Comparison of ENCODE assay signal across 1 cellular context in the genomic region with DNA sequence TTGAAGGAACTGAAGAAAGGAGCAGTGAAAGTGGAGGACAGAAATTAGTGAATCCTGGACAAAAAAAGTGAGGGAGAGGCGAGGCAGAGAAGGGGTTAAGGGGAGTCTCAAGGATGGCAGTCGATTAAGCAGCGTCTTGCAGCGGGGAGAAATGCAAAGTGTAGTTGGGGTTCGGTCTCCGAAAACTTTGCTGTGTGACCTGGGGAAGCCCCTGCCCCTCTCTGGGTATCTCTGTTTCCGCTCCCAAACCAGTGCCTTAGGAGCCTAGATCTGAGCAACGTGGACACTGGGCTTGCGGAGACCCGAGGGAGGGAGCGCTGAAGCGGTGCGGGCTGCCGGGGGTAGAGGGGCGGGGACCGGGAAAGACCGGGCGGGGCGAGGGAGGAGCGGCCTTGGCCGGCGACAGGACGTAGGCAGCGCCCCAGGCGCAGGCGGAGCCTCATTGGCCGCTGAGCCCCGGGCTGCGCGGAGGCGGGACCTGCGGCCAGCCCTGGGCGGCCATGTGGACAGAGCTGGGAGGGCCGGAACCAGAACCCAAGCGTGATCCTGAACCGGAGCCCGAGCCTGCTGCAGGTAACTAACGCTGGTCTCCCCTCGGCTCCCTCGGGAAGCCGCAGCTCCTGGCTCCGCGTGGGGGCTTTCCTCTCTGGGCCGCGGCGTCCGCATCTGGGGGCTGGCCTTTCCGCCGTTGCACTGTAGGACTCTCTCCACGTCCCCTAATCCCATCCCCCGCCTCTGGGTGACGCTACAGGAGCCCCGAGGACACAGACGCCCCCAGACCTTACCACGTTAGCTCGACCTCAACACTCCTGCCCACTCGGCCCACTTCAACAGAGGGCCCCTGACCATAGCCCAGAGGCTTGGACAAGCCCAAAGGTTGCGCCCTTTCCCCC.
TF ChIP-seq lines count a peak whose summit lies in the region.

A gene (plus strand): TSS at position 468 of the 893 bp plus-strand sequence. CDS start 3,047 bp downstream, outside the sequence.

TF ChIP-seq in HepG2, 621 proteins besides CTCF, POLR2A, EP300 and RAD21 (continued from another document and continues in another):
- TF ChIP-seq, protein P1, sequence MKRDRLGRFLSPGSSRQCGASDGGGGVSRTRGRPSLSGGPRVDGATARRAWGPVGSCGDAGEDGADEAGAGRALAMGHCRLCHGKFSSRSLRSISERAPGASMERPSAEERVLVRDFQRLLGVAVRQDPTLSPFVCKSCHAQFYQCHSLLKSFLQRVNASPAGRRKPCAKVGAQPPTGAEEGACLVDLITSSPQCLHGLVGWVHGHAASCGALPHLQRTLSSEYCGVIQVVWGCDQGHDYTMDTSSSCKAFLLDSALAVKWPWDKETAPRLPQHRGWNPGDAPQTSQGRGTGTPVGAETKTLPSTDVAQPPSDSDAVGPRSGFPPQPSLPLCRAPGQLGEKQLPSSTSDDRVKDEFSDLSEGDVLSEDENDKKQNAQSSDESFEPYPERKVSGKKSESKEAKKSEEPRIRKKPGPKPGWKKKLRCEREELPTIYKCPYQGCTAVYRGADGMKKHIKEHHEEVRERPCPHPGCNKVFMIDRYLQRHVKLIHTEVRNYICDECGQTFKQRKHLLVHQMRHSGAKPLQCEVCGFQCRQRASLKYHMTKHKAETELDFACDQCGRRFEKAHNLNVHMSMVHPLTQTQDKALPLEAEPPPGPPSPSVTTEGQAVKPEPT (CRISPR knock-in tag; IDR thresholded peaks at IDR 0.05; ENCODE audit: low read depth) = no peak; the same call in 1 of the 2 replicates
- TF ChIP-seq ZNF230 (CRISPR knock-in tag; IDR thresholded peaks at IDR 0.05) (no peak; the same call in 1 of the 2 replicates), ZNF629 (CRISPR knock-in tag; conservative IDR thresholded peaks at IDR 0.05) (no peak), ZNF569 (CRISPR knock-in tag; IDR thresholded peaks at IDR 0.05; ENCODE audit: borderline replicate concordance) (no peak), CENPT (CRISPR knock-in tag; IDR thresholded peaks at IDR 0.05; ENCODE audit: low read depth) (no peak), FOXK2 (IDR thresholded peaks at IDR 0.05) (no peak), JUNB (CRISPR knock-in tag; IDR thresholded peaks at IDR 0.05; ENCODE audit: borderline replicate concordance) (no peak), ZNF12 (CRISPR knock-in tag; IDR thresholded peaks at IDR 0.05) (no peak), YY1 (IDR thresholded peaks at IDR 0.05; ENCODE audit: insufficient read depth, insufficient replicate concordance, low read depth, low read length) (peak; percentile 72), ZNF607 (CRISPR knock-in tag; IDR thresholded peaks at IDR 0.05; ENCODE audit: borderline replicate concordance) (peak; percentile 37; the same call in 1 of the 2 replicates), MAFG (CRISPR knock-in tag; IDR thresholded peaks at IDR 0.05) (no peak), GZF1 (CRISPR knock-in tag; IDR thresholded peaks at IDR 0.05) (peak; percentile 72; the same call in 1 of the 2 replicates), ZNF709 (CRISPR knock-in tag; IDR thresholded peaks at IDR 0.05) (peak; percentile 92; the same call in 1 of the 2 replicates), RFXANK (CRISPR knock-in tag; IDR thresholded peaks at IDR 0.05) (0 out of 2 replicates have a peak, but pooled peaks have one; percentile 41), KLF12 (CRISPR knock-in tag; IDR thresholded peaks at IDR 0.05; ENCODE audit: borderline replicate concordance) (peak; percentile 84), NR2F1 (CRISPR knock-in tag; IDR thresholded peaks at IDR 0.05) (no peak), AKAP8 (CRISPR knock-in tag; IDR thresholded peaks at IDR 0.05) (peak; percentile 68; the same call in 1 of the 2 replicates), STAG1 (CRISPR knock-in tag; IDR thresholded peaks at IDR 0.05) (0 out of 2 replicates have a peak, but pooled peaks have one; percentile 2), ATAD3A (CRISPR knock-in tag; IDR thresholded peaks at IDR 0.05) (no peak), TCF12 (IDR thresholded peaks at IDR 0.05) (no peak), TCF12 (CRISPR knock-in tag; IDR thresholded peaks at IDR 0.05) (no peak), ZNF136 (CRISPR knock-in tag; IDR thresholded peaks at IDR 0.05; ENCODE audit: low read depth) (0 out of 2 replicates have a peak, but pooled peaks have one; percentile 65), HNRNPUL1 (IDR thresholded peaks at IDR 0.05; ENCODE audit: low read depth, low read length) (no peak), RAD51 (IDR thresholded peaks at IDR 0.05; ENCODE audit: borderline replicate concordance) (no peak), MTA3 (CRISPR knock-in tag; IDR thresholded peaks at IDR 0.05) (no peak), KDM3A (CRISPR knock-in tag; IDR thresholded peaks at IDR 0.05; ENCODE audit: low read depth) (no peak), ZNF720 (CRISPR knock-in tag; IDR thresholded peaks at IDR 0.05) (no peak), HCFC1 (IDR thresholded peaks at IDR 0.05; ENCODE audit: low read depth, low read length) (no peak), ZNF614 (CRISPR knock-in tag; IDR thresholded peaks at IDR 0.05; ENCODE audit: borderline replicate concordance) (no peak), MBD4 (IDR thresholded peaks at IDR 0.05; ENCODE audit: borderline replicate concordance, low read length) (no peak), TBP (CRISPR knock-in tag; IDR thresholded peaks at IDR 0.05) (no peak), ELF3 (CRISPR knock-in tag; IDR thresholded peaks at IDR 0.05) (0 out of 2 replicates have a peak, but pooled peaks have one; percentile 8), GATAD2A (CRISPR knock-in tag; IDR thresholded peaks at IDR 0.05) (peak; percentile 15; the same call in 1 of the 2 replicates), ZBTB20 (CRISPR knock-in tag; IDR thresholded peaks at IDR 0.05; ENCODE audit: borderline replicate concordance, low read depth) (peak; percentile 72; the same call in 1 of the 2 replicates), AGO1 (IDR thresholded peaks at IDR 0.05; ENCODE audit: low read depth, low read length, poor library complexity, severe bottlenecking) (peak; percentile 36)
- TF ChIP-seq, protein P2, sequence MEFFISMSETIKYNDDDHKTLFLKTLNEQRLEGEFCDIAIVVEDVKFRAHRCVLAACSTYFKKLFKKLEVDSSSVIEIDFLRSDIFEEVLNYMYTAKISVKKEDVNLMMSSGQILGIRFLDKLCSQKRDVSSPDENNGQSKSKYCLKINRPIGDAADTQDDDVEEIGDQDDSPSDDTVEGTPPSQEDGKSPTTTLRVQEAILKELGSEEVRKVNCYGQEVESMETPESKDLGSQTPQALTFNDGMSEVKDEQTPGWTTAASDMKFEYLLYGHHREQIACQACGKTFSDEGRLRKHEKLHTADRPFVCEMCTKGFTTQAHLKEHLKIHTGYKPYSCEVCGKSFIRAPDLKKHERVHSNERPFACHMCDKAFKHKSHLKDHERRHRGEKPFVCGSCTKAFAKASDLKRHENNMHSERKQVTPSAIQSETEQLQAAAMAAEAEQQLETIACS (CRISPR knock-in tag; IDR thresholded peaks at IDR 0.05) = peak; percentile 45
- TF ChIP-seq, protein P3, sequence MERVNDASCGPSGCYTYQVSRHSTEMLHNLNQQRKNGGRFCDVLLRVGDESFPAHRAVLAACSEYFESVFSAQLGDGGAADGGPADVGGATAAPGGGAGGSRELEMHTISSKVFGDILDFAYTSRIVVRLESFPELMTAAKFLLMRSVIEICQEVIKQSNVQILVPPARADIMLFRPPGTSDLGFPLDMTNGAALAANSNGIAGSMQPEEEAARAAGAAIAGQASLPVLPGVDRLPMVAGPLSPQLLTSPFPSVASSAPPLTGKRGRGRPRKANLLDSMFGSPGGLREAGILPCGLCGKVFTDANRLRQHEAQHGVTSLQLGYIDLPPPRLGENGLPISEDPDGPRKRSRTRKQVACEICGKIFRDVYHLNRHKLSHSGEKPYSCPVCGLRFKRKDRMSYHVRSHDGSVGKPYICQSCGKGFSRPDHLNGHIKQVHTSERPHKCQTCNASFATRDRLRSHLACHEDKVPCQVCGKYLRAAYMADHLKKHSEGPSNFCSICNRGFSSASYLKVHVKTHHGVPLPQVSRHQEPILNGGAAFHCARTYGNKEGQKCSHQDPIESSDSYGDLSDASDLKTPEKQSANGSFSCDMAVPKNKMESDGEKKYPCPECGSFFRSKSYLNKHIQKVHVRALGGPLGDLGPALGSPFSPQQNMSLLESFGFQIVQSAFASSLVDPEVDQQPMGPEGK (CRISPR knock-in tag; IDR thresholded peaks at IDR 0.05) = peak; percentile 83
- TF ChIP-seq, protein P4, sequence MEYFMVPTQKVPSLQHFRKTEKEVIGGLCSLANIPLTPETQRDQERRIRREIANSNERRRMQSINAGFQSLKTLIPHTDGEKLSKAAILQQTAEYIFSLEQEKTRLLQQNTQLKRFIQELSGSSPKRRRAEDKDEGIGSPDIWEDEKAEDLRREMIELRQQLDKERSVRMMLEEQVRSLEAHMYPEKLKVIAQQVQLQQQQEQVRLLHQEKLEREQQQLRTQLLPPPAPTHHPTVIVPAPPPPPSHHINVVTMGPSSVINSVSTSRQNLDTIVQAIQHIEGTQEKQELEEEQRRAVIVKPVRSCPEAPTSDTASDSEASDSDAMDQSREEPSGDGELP (IDR thresholded peaks at IDR 0.05; ENCODE audit: borderline replicate concordance, low read depth) = peak; percentile 57; the same call in 1 of the 2 replicates
- TF ChIP-seq, protein P5, sequence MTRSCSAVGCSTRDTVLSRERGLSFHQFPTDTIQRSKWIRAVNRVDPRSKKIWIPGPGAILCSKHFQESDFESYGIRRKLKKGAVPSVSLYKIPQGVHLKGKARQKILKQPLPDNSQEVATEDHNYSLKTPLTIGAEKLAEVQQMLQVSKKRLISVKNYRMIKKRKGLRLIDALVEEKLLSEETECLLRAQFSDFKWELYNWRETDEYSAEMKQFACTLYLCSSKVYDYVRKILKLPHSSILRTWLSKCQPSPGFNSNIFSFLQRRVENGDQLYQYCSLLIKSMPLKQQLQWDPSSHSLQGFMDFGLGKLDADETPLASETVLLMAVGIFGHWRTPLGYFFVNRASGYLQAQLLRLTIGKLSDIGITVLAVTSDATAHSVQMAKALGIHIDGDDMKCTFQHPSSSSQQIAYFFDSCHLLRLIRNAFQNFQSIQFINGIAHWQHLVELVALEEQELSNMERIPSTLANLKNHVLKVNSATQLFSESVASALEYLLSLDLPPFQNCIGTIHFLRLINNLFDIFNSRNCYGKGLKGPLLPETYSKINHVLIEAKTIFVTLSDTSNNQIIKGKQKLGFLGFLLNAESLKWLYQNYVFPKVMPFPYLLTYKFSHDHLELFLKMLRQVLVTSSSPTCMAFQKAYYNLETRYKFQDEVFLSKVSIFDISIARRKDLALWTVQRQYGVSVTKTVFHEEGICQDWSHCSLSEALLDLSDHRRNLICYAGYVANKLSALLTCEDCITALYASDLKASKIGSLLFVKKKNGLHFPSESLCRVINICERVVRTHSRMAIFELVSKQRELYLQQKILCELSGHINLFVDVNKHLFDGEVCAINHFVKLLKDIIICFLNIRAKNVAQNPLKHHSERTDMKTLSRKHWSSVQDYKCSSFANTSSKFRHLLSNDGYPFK (CRISPR knock-in tag; IDR thresholded peaks at IDR 0.05; ENCODE audit: borderline replicate concordance) = no peak; the same call in 1 of the 2 replicates
- TF ChIP-seq, protein P6, sequence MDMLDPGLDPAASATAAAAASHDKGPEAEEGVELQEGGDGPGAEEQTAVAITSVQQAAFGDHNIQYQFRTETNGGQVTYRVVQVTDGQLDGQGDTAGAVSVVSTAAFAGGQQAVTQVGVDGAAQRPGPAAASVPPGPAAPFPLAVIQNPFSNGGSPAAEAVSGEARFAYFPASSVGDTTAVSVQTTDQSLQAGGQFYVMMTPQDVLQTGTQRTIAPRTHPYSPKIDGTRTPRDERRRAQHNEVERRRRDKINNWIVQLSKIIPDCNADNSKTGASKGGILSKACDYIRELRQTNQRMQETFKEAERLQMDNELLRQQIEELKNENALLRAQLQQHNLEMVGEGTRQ (IDR thresholded peaks at IDR 0.05; ENCODE audit: low read depth, low read length) = no peak
- TF ChIP-seq, protein P6 (CRISPR knock-in tag; IDR thresholded peaks at IDR 0.05; ENCODE audit: borderline replicate concordance) = no peak
- TF ChIP-seq, protein P7, sequence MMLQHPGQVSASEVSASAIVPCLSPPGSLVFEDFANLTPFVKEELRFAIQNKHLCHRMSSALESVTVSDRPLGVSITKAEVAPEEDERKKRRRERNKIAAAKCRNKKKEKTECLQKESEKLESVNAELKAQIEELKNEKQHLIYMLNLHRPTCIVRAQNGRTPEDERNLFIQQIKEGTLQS (CRISPR knock-in tag; IDR thresholded peaks at IDR 0.05) = 0 out of 2 replicates have a peak, but pooled peaks have one; percentile 49
- TF ChIP-seq, protein P8, sequence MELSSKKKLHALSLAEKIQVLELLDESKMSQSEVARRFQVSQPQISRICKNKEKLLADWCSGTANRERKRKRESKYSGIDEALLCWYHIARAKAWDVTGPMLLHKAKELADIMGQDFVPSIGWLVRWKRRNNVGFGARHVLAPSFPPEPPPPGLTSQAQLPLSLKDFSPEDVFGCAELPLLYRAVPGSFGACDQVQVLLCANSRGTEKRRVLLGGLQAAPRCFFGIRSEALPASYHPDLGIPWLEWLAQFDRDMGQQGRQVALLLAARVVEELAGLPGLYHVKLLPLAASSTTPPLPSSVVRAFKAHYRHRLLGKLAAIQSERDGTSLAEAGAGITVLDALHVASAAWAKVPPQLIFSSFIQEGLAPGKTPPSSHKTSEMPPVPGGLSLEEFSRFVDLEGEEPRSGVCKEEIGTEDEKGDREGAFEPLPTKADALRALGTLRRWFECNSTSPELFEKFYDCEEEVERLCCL (CRISPR knock-in tag; IDR thresholded peaks at IDR 0.05; ENCODE audit: borderline replicate concordance) = no peak
- TF ChIP-seq, protein P9, sequence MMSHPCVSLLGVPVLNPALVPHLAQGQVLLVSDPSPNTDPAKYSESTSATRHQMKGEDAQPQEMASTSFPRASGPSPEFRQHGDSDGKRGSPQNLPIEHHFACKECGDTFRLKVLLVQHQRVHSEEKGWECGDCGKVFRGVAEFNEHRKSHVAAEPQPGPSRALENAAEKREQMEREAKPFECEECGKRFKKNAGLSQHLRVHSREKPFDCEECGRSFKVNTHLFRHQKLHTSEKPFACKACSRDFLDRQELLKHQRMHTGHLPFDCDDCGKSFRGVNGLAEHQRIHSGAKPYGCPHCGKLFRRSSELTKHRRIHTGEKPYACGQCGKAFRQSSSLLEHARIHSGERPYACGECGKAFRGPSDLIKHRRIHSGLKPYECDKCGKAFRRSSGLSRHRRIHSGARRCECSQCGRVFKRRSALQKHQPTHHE (CRISPR knock-in tag; IDR thresholded peaks at IDR 0.05; ENCODE audit: borderline replicate concordance) = 0 out of 2 replicates have a peak, but pooled peaks have one; percentile 72
